ENCODE assay signal across 17 cellular contexts in the genomic region with DNA sequence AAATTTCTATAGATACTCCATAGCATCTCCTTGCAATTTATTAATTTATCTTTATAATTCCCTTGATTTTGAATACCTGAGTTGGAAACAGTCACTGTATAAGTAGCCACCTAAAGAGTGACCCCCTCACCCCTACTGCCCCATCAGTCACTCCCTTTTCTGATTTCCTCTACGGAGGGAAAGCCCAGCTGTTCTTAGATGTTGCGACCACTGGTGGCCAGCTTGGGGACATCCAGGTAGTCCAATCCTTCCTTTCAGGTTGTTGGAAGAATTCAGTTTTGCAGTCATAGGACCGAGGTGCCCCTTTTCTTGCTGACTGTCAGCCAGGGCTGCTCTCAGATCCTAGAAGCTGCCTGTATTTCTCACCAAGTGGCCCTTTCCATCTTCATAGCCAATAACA.
"Had no signal": no experiment of that assay in that cellular context is flagged by ENCODE, and none has a peak within 500 bp of the region (broad histone marks: within the 10 kb centered on the region; RNA-seq: fewer than 3 reads in every experiment).

No MANE protein-coding gene starts in this region.

- H2AFZ ChIP-seq: hepatocyte had no signal

- H3K4me1 ChIP-seq: sigmoid colon, upper lobe of left lung had no signal

- H3K9me3 ChIP-seq: sigmoid colon, upper lobe of left lung had no signal

- H3K4me3 ChIP-seq: hepatocyte, sigmoid colon, upper lobe of left lung had no signal

- H3K4me2 ChIP-seq: hepatocyte had no signal

- H3K36me3 ChIP-seq: sigmoid colon, upper lobe of left lung had no signal

- H3K27ac Mint-ChIP-seq: activated CD8-positive, alpha-beta memory T cell treated with anti-CD3 and anti-CD28 coated beads, Interleukin-2, amount 10 ng/mL, durations not matched to agents 7 days and 5 days; activated naive CD4-positive, alpha-beta T cell treated with anti-CD3 and anti-CD28 coated beads, Interleukin-2, amount 50 U/mL, for 72 hours; activated T-cell treated with anti-CD3 and anti-CD28 coated beads, Interleukin-2, amount 50 U/mL, for 24 hours; natural killer cell treated with Interleukin-12 subunit alpha and Interleukin-12 subunit beta and Interleukin-15 and Interleukin-18, amount 100 ng/mL, for 72 hours; T-helper 2 cell treated with Interferon-gamma antibody and Interleukin-4, amounts not matched to agents 5 μg/mL and 100 μg/mL, for 36 hours had no signal

- H3K4me1 Mint-ChIP-seq: activated CD8-positive, alpha-beta memory T cell treated with anti-CD3 and anti-CD28 coated beads, Interleukin-2, amount 10 ng/mL, durations not matched to agents 7 days and 5 days had no signal

- H3K9me3 Mint-ChIP-seq: activated naive CD4-positive, alpha-beta T cell treated with anti-CD3 and anti-CD28 coated beads, Interleukin-2, amount 50 U/mL, for 72 hours; activated T-cell treated with anti-CD3 and anti-CD28 coated beads, Interleukin-2, amount 50 U/mL, for 24 hours; natural killer cell treated with Interleukin-12 subunit alpha and Interleukin-12 subunit beta and Interleukin-15 and Interleukin-18, amount 100 ng/mL, for 72 hours; T-helper 2 cell treated with Interferon-gamma antibody and Interleukin-4, amounts not matched to agents 5 μg/mL and 100 μg/mL, for 36 hours had no signal

- H3K79me2 ChIP-seq: hepatocyte had no signal

- H3K27me3 ChIP-seq: hepatocyte, sigmoid colon, upper lobe of left lung had no signal

- H3K36me3 Mint-ChIP-seq: activated CD8-positive, alpha-beta memory T cell treated with anti-CD3 and anti-CD28 coated beads, Interleukin-2, amount 10 ng/mL, durations not matched to agents 7 days and 5 days; activated naive CD4-positive, alpha-beta T cell treated with anti-CD3 and anti-CD28 coated beads, Interleukin-2, amount 50 U/mL, for 72 hours; natural killer cell treated with Interleukin-12 subunit alpha and Interleukin-12 subunit beta and Interleukin-15 and Interleukin-18, amount 100 ng/mL, for 72 hours had no signal

- H3K4me3 Mint-ChIP-seq: activated CD8-positive, alpha-beta memory T cell treated with anti-CD3 and anti-CD28 coated beads, Interleukin-2, amount 10 ng/mL, durations not matched to agents 7 days and 5 days; activated T-cell treated with anti-CD3 and anti-CD28 coated beads, Interleukin-2, amount 50 U/mL, for 24 hours; natural killer cell treated with Interleukin-12 subunit alpha and Interleukin-12 subunit beta and Interleukin-15 and Interleukin-18, amount 100 ng/mL, for 72 hours; T-helper 2 cell treated with Interferon-gamma antibody and Interleukin-4, amounts not matched to agents 5 μg/mL and 100 μg/mL, for 36 hours had no signal

- H3K27ac ChIP-seq: hepatocyte, sigmoid colon, upper lobe of left lung had no signal

- DNase-seq: activated CD4-positive, alpha-beta T cell treated with anti-CD3 and anti-CD28 coated beads, Interleukin-2, amount 50 U/mL, for 48 hours; activated CD8-positive, alpha-beta memory T cell treated with anti-CD3 and anti-CD28 coated beads, Interleukin-2, amount 10 ng/mL, durations not matched to agents 7 days and 5 days; activated effector memory CD4-positive, alpha-beta T cell treated with Interleukin-2 at 50 U/mL for 16 hours; activated T-cell treated with anti-CD3 and anti-CD28 coated beads, Interleukin-2, amount 50 U/mL, for 24 hours; amygdala; dermis blood vessel endothelial cell; erythroblast; left colon; mammary epithelial cell; sigmoid colon; stimulated activated CD4-positive, alpha-beta T cell treated with anti-CD3 and anti-CD28 coated beads, Interleukin-12 subunit alpha, Interleukin-12 subunit beta, amount 100 ng/mL, for 4 hours; stimulated activated naive CD4-positive, alpha-beta T cell treated with Interleukin-2 at 50 U/mL for 16 hours; upper lobe of left lung had no signal
